Comparison of ENCODE assay signal across 8 cellular contexts in genomic region chr5:134523543-134524136, GRCh38. TPM values are rescaled to one million over a fixed set of nuclear protein-coding genes. Genes with fewer than 3 reads are reported as not detected.
DNase-seq lines count a peak whose midpoint lies in the region; ATAC-seq, FAIRE-seq and TF ChIP-seq lines count a peak whose summit lies in the region.

No MANE protein-coding gene starts in this region.

- DNase-seq in cardiac muscle cell (ENCODE audit: low read depth in 1 of 2, low spot score in 1 of 2) (no peak), left ventricle myocardium superior (no peak), GM12878 (ENCODE audit: low read depth, low spot score) (no peak), lower lobe of right lung (no peak), upper lobe of right lung (no peak), EL (no peak), GM12892 (ENCODE audit: insufficient read length) (no peak)

- peaks cover 39% of the 10 kb centered on the region for H3K79me2 ChIP-seq in GM12878 (ENCODE audit: control insufficient read depth, insufficient read depth, low read length)

- no peaks in the 10 kb centered on the region for H3K9me3 ChIP-seq in cardiac muscle cell (ENCODE audit: low read depth)
- H3K9me3 ChIP-seq in GM12878 (replicated peaks; ENCODE audit: control insufficient read depth, insufficient read depth, low read length): no peaks in the 10 kb centered on the region
- H3K9me3 ChIP-seq in lower lobe of right lung: no peaks in the 10 kb centered on the region
- H3K9me3 ChIP-seq in upper lobe of right lung: no peaks in the 10 kb centered on the region

- peak overlapping the region; percentile 100 for H3K9ac ChIP-seq in GM12878 (ENCODE audit: control insufficient read depth, insufficient read depth, low read length)

- H3K4me1 ChIP-seq in cardiac muscle cell (ENCODE audit: low read depth) (no peaks in the 10 kb centered on the region), GM12878 (ENCODE audit: control insufficient read depth, insufficient read depth, low read length) (peaks cover 7% of the 10 kb centered on the region), lower lobe of right lung (peaks cover 19% of the 10 kb centered on the region), upper lobe of right lung (peaks cover 21% of the 10 kb centered on the region)

- H3K36me3 ChIP-seq in cardiac muscle cell (no peaks in the 10 kb centered on the region), GM12878 (ENCODE audit: control insufficient read depth in 2 of 2, insufficient read depth in 2 of 2, low read length in 1 of 2) (no peaks in the 10 kb centered on the region), lower lobe of right lung (no peaks in the 10 kb centered on the region), upper lobe of right lung (no peaks in the 10 kb centered on the region)

- RAD21 ChIA-PET in GM12878 (lab: Charles Lee; ENCODE audit: unreplicated experiment): interaction anchor here (0.9 to 5.5 kb wide), 20 partner anchors 8 to 219 kb away, joined by 3 to 24 read pairs (median 5); partner anchors contain the start of genes CDKN2AIPNL and UBE2B

- TF ChIP-seq POLR2A in GM12878 (IDR thresholded peaks at IDR 0.05; ENCODE audit: low read depth, low read length): no peak
- TF ChIP-seq POLR2A in GM12892 (IDR thresholded peaks at IDR 0.05; ENCODE audit: low read depth, low read length): no peak

- POLR2A ChIA-PET in GM12878 (lab: Charles Lee): interaction anchor here (0.5 to 6.8 kb wide), 18 partner anchors 8 to 308 kb away, joined by 3 to 60 read pairs (median 5); partner anchors contain the start of gene UBE2B

- no peak for TF ChIP-seq RAD21 in GM12878 (IDR thresholded peaks at IDR 0.05; ENCODE audit: insufficient read depth, low read depth, low read length)

- SMC1A ChIA-PET in GM12878 (lab: Charles Lee; ENCODE audit: uncharacterized antibody, unreplicated experiment): interaction anchor here (0.7 to 13.4 kb wide), 14 partner anchors 8 to 217 kb away, joined by 3 to 148 read pairs (median 4); partner anchors contain the start of gene CDKN2AIPNL

- H2AFZ ChIP-seq in GM12878 (ENCODE audit: control insufficient read depth, low read depth, low read length): peak overlapping the region; percentile 84

- no peak for FAIRE-seq in GM12878 (lab: Jason Lieb, UNC)
- FAIRE-seq in GM12892 (lab: Jason Lieb, UNC): no peak

- TF ChIP-seq CTCF in cardiac muscle cell (IDR thresholded peaks at IDR 0.05; ENCODE audit: low read depth, low read length): no peak
- no peak for TF ChIP-seq CTCF in GM12878 (IDR thresholded peaks at IDR 0.05 in 2 of 3, conservative IDR thresholded peaks at IDR 0.05 in 1 of 3; ENCODE audit: control insufficient read depth in 2 of 3, extremely low read depth in 1 of 3, insufficient read depth in 1 of 3, low read depth in 3 of 3, low read length in 3 of 3)
- TF ChIP-seq CTCF in lower lobe of right lung (IDR thresholded peaks at IDR 0.05): no peak
- TF ChIP-seq CTCF in upper lobe of right lung (IDR thresholded peaks at IDR 0.05): no peak

- H3K27ac ChIP-seq in cardiac muscle cell: no peak overlapping the region
- no peak overlapping the region for H3K27ac ChIP-seq in GM12878 (ENCODE audit: control insufficient read depth, insufficient read depth)
- H3K27ac ChIP-seq in lower lobe of right lung: peak overlapping the region; percentile 99
- H3K27ac ChIP-seq in upper lobe of right lung: peak overlapping the region; percentile 99

- peak overlapping the region; percentile 99 for H3K4me2 ChIP-seq in GM12878 (ENCODE audit: control insufficient read depth, insufficient read depth)

- BruUV-seq in GM12878 (replicated peaks; lab: Mats Ljungman, UMichigan): no TSS peak

- in situ Hi-C loops in GM12878 (cut with MboI): no loop called here

- no peaks in the 10 kb centered on the region for H4K20me1 ChIP-seq in GM12878 (ENCODE audit: control insufficient read depth, insufficient read depth)

- H3K27me3 ChIP-seq in cardiac muscle cell: peaks cover 11% of the 10 kb centered on the region
- peaks cover 2 to 6% of the 10 kb centered on the region in 2 experiments; a peak in 1 of 4 replicates for H3K27me3 ChIP-seq in GM12878 (replicated peaks in 1 of 2; ENCODE audit: control insufficient read depth in 2 of 2, insufficient read depth in 2 of 2, low read length in 1 of 2)
- no peaks in the 10 kb centered on the region for H3K27me3 ChIP-seq in lower lobe of right lung (ENCODE audit: low read depth)
- H3K27me3 ChIP-seq in upper lobe of right lung: no peaks in the 10 kb centered on the region

- TF ChIP-seq EP300 in GM12878 (IDR thresholded peaks at IDR 0.05; ENCODE audit: borderline replicate concordance in 1 of 2, control insufficient read depth in 1 of 2, low read depth in 2 of 2, low read length in 2 of 2): no peak

- 32% methylated on average over 8 of the region's 8 CpGs for WGBS in GM12878 (ENCODE audit: insufficient coverage, insufficient replicate concordance, low lambda C conversion rate, missing lambda C conversion rate)

- ATAC-seq in left ventricle myocardium superior (no peak), GM12878 (no peak), lower lobe of right lung (no peak), upper lobe of right lung (no peak), HG03196 (IDR thresholded peaks at IDR 0.05; ENCODE audit: unreplicated experiment) (no peak)

- intact Hi-C loops in left ventricle myocardium superior (cut with micrococcal nuclease) (no loop called here), GM12878 (cut with micrococcal nuclease; ENCODE audit: unreplicated experiment) (loop anchor here (2.0 kb wide), 2 partner anchors 21 kb away; no protein-coding TSS in a partner anchor), lower lobe of right lung (cut with DNase I) (no loop called here), upper lobe of right lung (cut with DNase I) (no loop called here)

- H3K4me3 ChIP-seq in cardiac muscle cell (peak overlapping the region; percentile 73), GM12878 (peak overlapping the region; percentile 91), lower lobe of right lung (peak overlapping the region; percentile 98), upper lobe of right lung (peak overlapping the region; percentile 81)

- CTCF ChIA-PET in GM12878 (lab: Yijun Ruan, JAX): interaction anchor here (0.5 to 2.8 kb wide), 15 partner anchors 18 to 162 kb away, joined by 3 to 12 read pairs (median 3); partner anchors contain the start of gene CDKN2AIPNL

TF ChIP-seq in GM12878, 131 proteins besides CTCF, POLR2A, EP300 and RAD21:
- TF ChIP-seq IRF4 (IDR thresholded peaks at IDR 0.05; ENCODE audit: low read depth, low read length) (no peak), CREM (IDR thresholded peaks at IDR 0.05; ENCODE audit: low read depth) (no peak), RELA (IDR thresholded peaks at IDR 0.05; ENCODE audit: borderline replicate concordance, partially characterized antibody) (no peak), SMC3 (IDR thresholded peaks at IDR 0.05; ENCODE audit: borderline replicate concordance, low read length) (no peak), ATF7 (IDR thresholded peaks at IDR 0.05; ENCODE audit: low read depth) (no peak), RELB (IDR thresholded peaks at IDR 0.05; ENCODE audit: low read depth) (no peak)

RNA-seq across cellular contexts. Expression of gene JADE2, which starts 1.8 kb away (rescaled TPM):
- 12.9 and 17.8 TPM in 2 replicates for total RNA-seq in cardiac muscle cell
- 2.8 and 11.3 TPM in 2 replicates for polyA plus RNA-seq in cardiac muscle cell
- total RNA-seq in left ventricle myocardium superior: 28.7 TPM
- 71.9 and 78.0 TPM in 2 replicates for total RNA-seq in GM12878 (2013; cell fraction: nucleolus; rRNA removed)
- total RNA-seq in GM12878 (2014; rRNA removed): 35.9 and 40.0 TPM in 2 replicates
- total RNA-seq in GM12878 (2014; rRNA removed; fragmentation: Illumina TruSeq; extraction: Trizol): 19.9 and 23.6 TPM in 2 replicates
- total RNA-seq in GM12878 (2021): 66.1 and 67.0 TPM in 2 replicates
- polyA plus RNA-seq in GM12878 (2011; ENCODE audit: low read depth): 9.3 TPM
- polyA plus RNA-seq in GM12878 (2011; rRNA removed): 18.7 and 31.5 TPM in 2 replicates
- 32.4 and 44.8 TPM in 2 replicates for polyA plus RNA-seq in GM12878 (2011; cell fraction: cytosol; rRNA removed)
- 47.8 and 58.6 TPM in 2 replicates for polyA plus RNA-seq in GM12878 (2011; cell fraction: nucleus; rRNA removed)
- polyA plus RNA-seq in GM12878 (2012): 22.9 and 26.2 TPM in 2 replicates
- polyA plus RNA-seq in GM12878 (2014; fragmentation: Illumina TruSeq; extraction: Trizol): 11.3 and 21.2 TPM in 2 replicates
- 1 to 10 TPM; 1.5 to 2.3 TPM for polyA plus RNA-seq in GM12878 (2014; fragmentation: Nextera tagmentation; extraction: Ambion mirVana)
- 35.3 and 46.9 TPM in 2 replicates for polyA plus RNA-seq in GM12878 (2014; rRNA removed)
- 10 to 100 TPM; 13.1 to 15.6 TPM for polyA plus RNA-seq in GM12878 (2016; fragmentation: Nextera tagmentation; extraction: Ambion mirVana)
- polyA minus RNA-seq in GM12878 (2011; rRNA and poly(A)+ RNA removed): 47.3 and 68.9 TPM in 2 replicates
- 22.5 and 26.8 TPM in 2 replicates for polyA minus RNA-seq in GM12878 (2011; cell fraction: cytosol; rRNA and poly(A)+ RNA removed)
- 21.9 and 35.7 TPM in 2 replicates for polyA minus RNA-seq in GM12878 (2011; cell fraction: nucleus; rRNA and poly(A)+ RNA removed)
- total RNA-seq in lower lobe of right lung: 79.4 TPM
- total RNA-seq in upper lobe of right lung: 86.7 TPM
- 18.1 TPM for polyA plus RNA-seq in GM12892 (2012; ENCODE audit: missing spikeins)

Comparison
In these comparisons a context has a peak if more than half of its experiments do, and no peak if none do; other contexts are left out.
1. H3K27ac ChIP-seq: peak in lower lobe of right lung (single experiment) and upper lobe of right lung (single experiment); none in cardiac muscle cell (single experiment) and GM12878 (single experiment).
2. Peak in every context shown above with its lines, with median percentiles within 50 percentile points of each other: H3K4me3 ChIP-seq.